Comparison of ENCODE assay signal across 16 cellular contexts in the genomic region with DNA sequence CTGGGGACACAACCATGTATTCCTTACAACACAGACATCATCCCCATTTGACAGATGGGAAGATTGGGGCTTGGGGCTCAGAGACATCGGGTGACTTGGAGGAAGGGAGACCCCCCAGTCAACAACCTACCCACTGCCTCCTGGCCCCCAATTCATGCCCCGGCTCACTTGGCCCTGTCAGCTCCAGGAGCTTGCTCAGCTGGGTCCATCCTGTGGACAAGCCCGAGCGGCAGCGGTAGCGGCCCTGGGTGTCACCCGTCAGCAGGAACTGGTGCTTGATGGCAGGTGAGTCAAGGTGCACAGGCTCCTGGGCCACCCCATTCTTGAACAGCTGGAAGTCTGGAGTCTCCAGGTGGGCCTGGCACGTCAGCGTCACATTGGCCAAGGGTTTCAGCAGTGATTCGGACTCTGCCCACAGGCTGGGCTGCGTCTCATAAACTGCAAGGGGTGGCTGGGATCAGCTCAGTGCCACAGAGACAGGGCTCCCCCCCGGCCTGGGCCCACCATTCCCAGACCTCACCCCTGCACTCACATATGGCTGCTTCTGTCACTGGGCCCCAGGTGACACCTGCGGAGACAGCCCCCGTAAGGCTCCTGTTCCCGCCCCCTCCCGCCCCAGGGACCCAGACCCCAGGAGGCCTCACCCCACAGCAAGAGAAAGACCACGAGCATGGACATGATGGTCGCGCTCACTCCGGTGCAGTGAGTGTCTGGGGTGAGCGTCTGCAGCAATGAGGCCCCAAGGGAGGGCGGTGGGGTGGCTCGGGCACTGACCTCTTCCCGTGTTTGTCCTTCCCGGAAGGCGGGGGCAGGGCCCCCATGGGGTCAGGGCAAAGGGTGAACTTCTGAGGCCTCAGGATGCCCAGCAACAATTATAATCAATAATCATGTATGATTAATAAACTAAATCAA. TPM values are rescaled to one million over a fixed set of nuclear protein-coding genes. Genes with fewer than 3 reads are reported as not detected.
DNase-seq lines count a peak whose midpoint lies in the region; ATAC-seq and TF ChIP-seq lines count a peak whose summit lies in the region.
"Had no signal": no experiment of that assay in that cellular context is flagged by ENCODE, and none has a peak within 500 bp of the region (broad histone marks: within the 10 kb centered on the region; RNA-seq: fewer than 3 reads in every experiment).

A1BG (minus strand) TSS at position 733 of the 912 bp plus-strand sequence; CDS start at position 678, 55 bp downstream.

- no peak for ATAC-seq in heart right ventricle
- no peak for ATAC-seq in aorta (ENCODE audit: low FRiP score)
- no peak for ATAC-seq in GM21786 (IDR thresholded peaks at IDR 0.05; ENCODE audit: unreplicated experiment)
- ATAC-seq in GM21737 (IDR thresholded peaks at IDR 0.05; ENCODE audit: unreplicated experiment) = no peak

- H3K27ac ChIP-seq in right atrium auricular region = no peak within 1 kb of the TSS
- no peak within 1 kb of the TSS for H3K27ac ChIP-seq in heart right ventricle
- H3K27ac ChIP-seq in adipose tissue (ENCODE audit: low read depth, low read length) = no peak within 1 kb of the TSS
- H3K27ac ChIP-seq in aorta (ENCODE audit: low read depth in 1 of 2, low read length in 2 of 2) = no peak within 1 kb of the TSS
- H3K27ac ChIP-seq: ovary, WERI-Rb-1 had no signal

- H3K36me3 ChIP-seq in right atrium auricular region = no peaks in the 10 kb centered on the region
- H3K36me3 ChIP-seq in heart right ventricle = peaks cover 0 to 4% (median 0%) of the 10 kb centered on the region in 9 donors
- H3K36me3 ChIP-seq in aorta (ENCODE audit: control insufficient read depth in 1 of 2, insufficient read depth in 2 of 2, low read length in 1 of 2) = no peaks in the 10 kb centered on the region
- H3K36me3 ChIP-seq: ovary, WERI-Rb-1 had no signal

- H3K4me1 ChIP-seq in right atrium auricular region = peaks cover 0 to 33% of the 10 kb centered on the region in 2 donors
- peaks cover 8 to 48% (median 39%) of the 10 kb centered on the region in 9 donors for H3K4me1 ChIP-seq in heart right ventricle
- no peaks in the 10 kb centered on the region for H3K4me1 ChIP-seq in aorta (ENCODE audit: control insufficient read depth in 1 of 2, insufficient read depth in 2 of 2, low read length in 2 of 2)
- H3K4me1 ChIP-seq: BE2C had no signal

- no peak for DNase-seq in right atrium auricular region (ENCODE audit: low spot score)
- DNase-seq in heart right ventricle = no peak
- no peak for DNase-seq in myocyte (ENCODE audit: low read depth)
- DNase-seq in aorta = peak; percentile 44 to 68
- no peak for DNase-seq in NCI-H1694 treated with DMSO at 0.1 percent for 48 hours (lab: John Stamatoyannopoulos, UW)
- DNase-seq: BE2C, cerebellar nuclear complex, GF-D8, islet precursor cell, NCI-H510A, ovary, SHP77 treated with DMSO at 0.1 percent for 48 hours, WERI-Rb-1 had no signal

- no peaks in the 10 kb centered on the region for H3K27me3 ChIP-seq in right atrium auricular region
- peaks cover 6 to 82% (median 64%) of the 10 kb centered on the region in 7 donors for H3K27me3 ChIP-seq in heart right ventricle
- no peaks in the 10 kb centered on the region for H3K27me3 ChIP-seq in aorta (ENCODE audit: control insufficient read depth in 1 of 2, insufficient read depth in 2 of 2, low read length in 1 of 2)
- H3K27me3 ChIP-seq: BE2C, ovary had no signal

- no peak within 1 kb of the TSS for H3K4me3 ChIP-seq in right atrium auricular region
- no peak within 1 kb of the TSS for H3K4me3 ChIP-seq in heart right ventricle
- H3K4me3 ChIP-seq in aorta (ENCODE audit: low read length in 2 of 2) = no peak within 1 kb of the TSS
- H3K4me3 ChIP-seq: ovary had no signal

- WGBS in heart right ventricle, 2 donors = 82% methylated on average over 26 of the region's 26 CpGs
- WGBS in adipose tissue, 3 donors = 71 to 82% (median 79%) methylated on average over 26 of the region's 26 CpGs
- 81 to 86% methylated on average over 26 of the region's 26 CpGs for WGBS in aorta, 2 donors

- H3K9me3 ChIP-seq in right atrium auricular region (no peaks in the 10 kb centered on the region), heart right ventricle (no peaks in the 10 kb centered on the region), aorta (ENCODE audit: control insufficient read depth, low read length) (no peaks in the 10 kb centered on the region)
- H3K9me3 ChIP-seq: BE2C, ovary had no signal

- TF ChIP-seq CTCF in right atrium auricular region (IDR thresholded peaks at IDR 0.05) (no peak), heart right ventricle (IDR thresholded peaks at IDR 0.05) (no peak)

- intact Hi-C loops in heart right ventricle (cut with DNase I) (no loop called here), aorta (cut with DNase I) (no loop called here)

RNA-seq across cellular contexts. Expression of gene A1BG, which starts in this region (rescaled TPM):
- total RNA-seq in right atrium auricular region (10 to 100 TPM; 45.5 to 52.6 TPM), heart right ventricle (1 to 10 TPM in 9 of 10 donors, under 1 TPM in 1; 0.80 to 5.5 (median 2.0) TPM), myocyte (31.5 and 49.6 TPM in 2 replicates), aorta (10 to 100 TPM in 1 of 2 donors, 1 to 10 TPM in 1; 9.7 to 11.3 TPM)
- polyA plus RNA-seq in heart right ventricle (1 to 10 TPM; 9.6 TPM), adipose tissue (10 to 100 TPM; 12.8 to 38.3 (median 14.1) TPM), aorta (10 to 100 TPM; 21.5 to 81.6 TPM)
- 46.8 TPM for polyA plus RNA-seq in myocyte (2012)

Comparison
In these comparisons a context has a peak if more than half of its experiments do, and no peak if none do; other contexts are left out.
1. DNase-seq: peak in aorta (2 of 2); none in right atrium auricular region (single experiment), heart right ventricle (0 of 2), myocyte (single experiment) and NCI-H1694 treated with DMSO at 0.1 percent for 48 hours (single experiment).